6 cellular contexts compared by ENCODE assay signal in genomic region chr5:64227131-64227537, GRCh38.
DNase-seq lines count a peak whose midpoint lies in the region; ATAC-seq, FAIRE-seq and TF ChIP-seq lines count a peak whose summit lies in the region.
"Not testable (repeated sequence)": the region's sequence is repeated elsewhere in the genome, so short reads cannot be mapped to it uniquely, and the experiment has no call there.

No MANE protein-coding gene starts in this region.

- peak; percentile 24 for ATAC-seq in activated naive CD8-positive, alpha-beta T cell treated with anti-CD3 and anti-CD28 coated beads, Interleukin-2, amount 50 U/mL, for 24 hours
- ATAC-seq in left ventricle myocardium superior: not testable (repeated sequence)
- peak; percentile 6 to 36 for ATAC-seq in natural killer cell treated with Interleukin-12 subunit alpha and Interleukin-12 subunit beta and Interleukin-15 and Interleukin-18, amount 100 ng/mL, for 72 hours
- ATAC-seq in stimulated activated naive CD8-positive, alpha-beta T cell treated with anti-CD3 and anti-CD28 coated beads, Interleukin-15, amount 100 ng/mL, for 72 hours: peak; percentile 18
- ATAC-seq in aorta (ENCODE audit: low FRiP score): peak; percentile 41

- not testable (repeated sequence) for H3K27me3 Mint-ChIP-seq in activated naive CD8-positive, alpha-beta T cell treated with anti-CD3 and anti-CD28 coated beads, Interleukin-2, amount 50 U/mL, for 24 hours; natural killer cell treated with Interleukin-12 subunit alpha and Interleukin-12 subunit beta and Interleukin-15 and Interleukin-18, amount 100 ng/mL, for 72 hours; stimulated activated naive CD8-positive, alpha-beta T cell treated with anti-CD3 and anti-CD28 coated beads, Interleukin-15, amount 100 ng/mL, for 72 hours

- H3K4me1 ChIP-seq in kidney (ENCODE audit: control insufficient read depth in 1 of 2, insufficient read depth in 1 of 2, low read depth in 1 of 2, low read length in 2 of 2); aorta (ENCODE audit: control insufficient read depth in 1 of 2, insufficient read depth in 2 of 2, low read length in 2 of 2): not testable (repeated sequence)

- not testable (repeated sequence) for H3K4me3 Mint-ChIP-seq in activated naive CD8-positive, alpha-beta T cell treated with anti-CD3 and anti-CD28 coated beads, Interleukin-2, amount 50 U/mL, for 24 hours; natural killer cell treated with Interleukin-12 subunit alpha and Interleukin-12 subunit beta and Interleukin-15 and Interleukin-18, amount 100 ng/mL, for 72 hours; stimulated activated naive CD8-positive, alpha-beta T cell treated with anti-CD3 and anti-CD28 coated beads, Interleukin-15, amount 100 ng/mL, for 72 hours

- not testable (repeated sequence) for FAIRE-seq in kidney (lab: Jason Lieb, UNC)

- 94 to 96% methylated on average over 7 of the region's 7 CpGs for WGBS in aorta, 2 donors

- not testable (repeated sequence) for H3K4me3 ChIP-seq in kidney (ENCODE audit: low read length in 2 of 2); aorta (ENCODE audit: low read length in 2 of 2)

- not testable (repeated sequence) for H3K27ac ChIP-seq in kidney (ENCODE audit: low read depth in 2 of 2, low read length in 2 of 2); aorta (ENCODE audit: low read depth in 1 of 2, low read length in 2 of 2)

- TF ChIP-seq CTCF in kidney (IDR thresholded peaks at IDR 0.05; ENCODE audit: borderline replicate concordance, extremely low read depth, insufficient read depth): not testable (repeated sequence)

- DNase-seq in activated naive CD8-positive, alpha-beta T cell treated with anti-CD3 and anti-CD28 coated beads, Interleukin-2, amount 50 U/mL, for 24 hours; natural killer cell treated with Interleukin-12 subunit alpha and Interleukin-12 subunit beta and Interleukin-15 and Interleukin-18, amount 100 ng/mL, for 72 hours (ENCODE audit: low spot score); stimulated activated naive CD8-positive, alpha-beta T cell treated with anti-CD3 and anti-CD28 coated beads, Interleukin-15, amount 100 ng/mL, for 72 hours; aorta: not testable (repeated sequence)
- peak; percentile 25 for DNase-seq in left ventricle myocardium superior
- DNase-seq in kidney: peak; percentile 70

- not testable (repeated sequence) for H3K36me3 Mint-ChIP-seq in activated naive CD8-positive, alpha-beta T cell treated with anti-CD3 and anti-CD28 coated beads, Interleukin-2, amount 50 U/mL, for 24 hours (ENCODE audit: low read depth); natural killer cell treated with Interleukin-12 subunit alpha and Interleukin-12 subunit beta and Interleukin-15 and Interleukin-18, amount 100 ng/mL, for 72 hours

- not testable (repeated sequence) for H3K9ac ChIP-seq in kidney (ENCODE audit: low read length in 2 of 2)

- H3K27me3 ChIP-seq in aorta (ENCODE audit: control insufficient read depth in 1 of 2, insufficient read depth in 2 of 2, low read length in 1 of 2): not testable (repeated sequence)

- intact Hi-C loops in left ventricle myocardium superior (cut with micrococcal nuclease): loop anchor here (10.0 kb wide), 1 partner anchor 548 kb away; no protein-coding TSS in a partner anchor
- intact Hi-C loops in kidney (cut with DNase I): loop anchor here (10.0 kb wide), 1 partner anchor 388 kb away; no protein-coding TSS in a partner anchor
- intact Hi-C loops in aorta (cut with DNase I): loop anchor here in 1 of 2 donors (10.0 kb wide), 1 partner anchor 278 kb away; the partner anchor contains the start of gene RGS7BP

- not testable (repeated sequence) for H3K27ac Mint-ChIP-seq in activated naive CD8-positive, alpha-beta T cell treated with anti-CD3 and anti-CD28 coated beads, Interleukin-2, amount 50 U/mL, for 24 hours; natural killer cell treated with Interleukin-12 subunit alpha and Interleukin-12 subunit beta and Interleukin-15 and Interleukin-18, amount 100 ng/mL, for 72 hours; stimulated activated naive CD8-positive, alpha-beta T cell treated with anti-CD3 and anti-CD28 coated beads, Interleukin-15, amount 100 ng/mL, for 72 hours

- not testable (repeated sequence) for H3K9me3 ChIP-seq in kidney (ENCODE audit: control insufficient read depth in 1 of 2, low read length in 2 of 2); aorta (ENCODE audit: control insufficient read depth, low read length)

- H3K36me3 ChIP-seq in kidney (ENCODE audit: control insufficient read depth in 1 of 2, insufficient read depth in 2 of 2, low read length in 2 of 2); aorta (ENCODE audit: control insufficient read depth in 1 of 2, insufficient read depth in 2 of 2, low read length in 1 of 2): not testable (repeated sequence)

- H3K4me1 Mint-ChIP-seq in activated naive CD8-positive, alpha-beta T cell treated with anti-CD3 and anti-CD28 coated beads, Interleukin-2, amount 50 U/mL, for 24 hours; natural killer cell treated with Interleukin-12 subunit alpha and Interleukin-12 subunit beta and Interleukin-15 and Interleukin-18, amount 100 ng/mL, for 72 hours (ENCODE audit: low read depth in 2 of 2); stimulated activated naive CD8-positive, alpha-beta T cell treated with anti-CD3 and anti-CD28 coated beads, Interleukin-15, amount 100 ng/mL, for 72 hours: not testable (repeated sequence)

- H3K9me3 Mint-ChIP-seq in activated naive CD8-positive, alpha-beta T cell treated with anti-CD3 and anti-CD28 coated beads, Interleukin-2, amount 50 U/mL, for 24 hours; natural killer cell treated with Interleukin-12 subunit alpha and Interleukin-12 subunit beta and Interleukin-15 and Interleukin-18, amount 100 ng/mL, for 72 hours; stimulated activated naive CD8-positive, alpha-beta T cell treated with anti-CD3 and anti-CD28 coated beads, Interleukin-15, amount 100 ng/mL, for 72 hours: not testable (repeated sequence)
